1 cellular context compared by ENCODE assay signal in the genomic region with DNA sequence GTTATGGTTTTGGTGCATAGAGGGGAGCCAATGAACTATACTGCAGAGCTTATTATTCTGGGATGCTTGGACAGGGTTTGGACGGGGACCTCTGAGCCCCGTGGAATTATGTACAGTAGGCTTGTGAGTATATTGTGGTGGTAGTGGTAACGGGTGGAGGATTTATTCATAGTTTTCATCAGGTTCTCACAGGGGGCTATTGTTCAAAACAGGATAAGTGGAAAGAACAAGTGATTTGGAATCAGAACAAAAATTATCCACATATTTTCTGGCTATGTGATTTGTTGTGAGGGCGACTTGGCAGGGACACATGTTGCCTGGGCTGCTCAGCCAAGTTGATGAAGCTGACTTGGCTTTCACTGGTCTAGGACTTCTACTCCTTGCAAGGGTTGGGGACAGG.
TF ChIP-seq lines count a peak whose summit lies in the region.

No MANE protein-coding gene starts in this region.

TF ChIP-seq in liver, 16 proteins besides CTCF, POLR2A, EP300 and RAD21 (continued from another document):
- TF ChIP-seq, protein P1, sequence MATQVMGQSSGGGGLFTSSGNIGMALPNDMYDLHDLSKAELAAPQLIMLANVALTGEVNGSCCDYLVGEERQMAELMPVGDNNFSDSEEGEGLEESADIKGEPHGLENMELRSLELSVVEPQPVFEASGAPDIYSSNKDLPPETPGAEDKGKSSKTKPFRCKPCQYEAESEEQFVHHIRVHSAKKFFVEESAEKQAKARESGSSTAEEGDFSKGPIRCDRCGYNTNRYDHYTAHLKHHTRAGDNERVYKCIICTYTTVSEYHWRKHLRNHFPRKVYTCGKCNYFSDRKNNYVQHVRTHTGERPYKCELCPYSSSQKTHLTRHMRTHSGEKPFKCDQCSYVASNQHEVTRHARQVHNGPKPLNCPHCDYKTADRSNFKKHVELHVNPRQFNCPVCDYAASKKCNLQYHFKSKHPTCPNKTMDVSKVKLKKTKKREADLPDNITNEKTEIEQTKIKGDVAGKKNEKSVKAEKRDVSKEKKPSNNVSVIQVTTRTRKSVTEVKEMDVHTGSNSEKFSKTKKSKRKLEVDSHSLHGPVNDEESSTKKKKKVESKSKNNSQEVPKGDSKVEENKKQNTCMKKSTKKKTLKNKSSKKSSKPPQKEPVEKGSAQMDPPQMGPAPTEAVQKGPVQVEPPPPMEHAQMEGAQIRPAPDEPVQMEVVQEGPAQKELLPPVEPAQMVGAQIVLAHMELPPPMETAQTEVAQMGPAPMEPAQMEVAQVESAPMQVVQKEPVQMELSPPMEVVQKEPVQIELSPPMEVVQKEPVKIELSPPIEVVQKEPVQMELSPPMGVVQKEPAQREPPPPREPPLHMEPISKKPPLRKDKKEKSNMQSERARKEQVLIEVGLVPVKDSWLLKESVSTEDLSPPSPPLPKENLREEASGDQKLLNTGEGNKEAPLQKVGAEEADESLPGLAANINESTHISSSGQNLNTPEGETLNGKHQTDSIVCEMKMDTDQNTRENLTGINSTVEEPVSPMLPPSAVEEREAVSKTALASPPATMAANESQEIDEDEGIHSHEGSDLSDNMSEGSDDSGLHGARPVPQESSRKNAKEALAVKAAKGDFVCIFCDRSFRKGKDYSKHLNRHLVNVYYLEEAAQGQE (IDR thresholded peaks at IDR 0.05): no peak
- TF ChIP-seq RXRA (IDR thresholded peaks at IDR 0.05) (no peak), GABPA (IDR thresholded peaks at IDR 0.05 in 1 of 2, conservative IDR thresholded peaks at IDR 0.05 in 1 of 2) (no peak), YY1 (IDR thresholded peaks at IDR 0.05) (no peak), SP1 (IDR thresholded peaks at IDR 0.05) (no peak), EGR1 (IDR thresholded peaks at IDR 0.05; ENCODE audit: low read depth in 2 of 2) (no peak), NR2F2 (IDR thresholded peaks at IDR 0.05) (no peak), FOXA1 (IDR thresholded peaks at IDR 0.05) (no peak), JUND (IDR thresholded peaks at IDR 0.05) (no peak), FOXA2 (IDR thresholded peaks at IDR 0.05) (no peak)
- TF ChIP-seq, protein P2, sequence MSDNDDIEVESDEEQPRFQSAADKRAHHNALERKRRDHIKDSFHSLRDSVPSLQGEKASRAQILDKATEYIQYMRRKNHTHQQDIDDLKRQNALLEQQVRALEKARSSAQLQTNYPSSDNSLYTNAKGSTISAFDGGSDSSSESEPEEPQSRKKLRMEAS (IDR thresholded peaks at IDR 0.05): no peak
- TF ChIP-seq, protein P3, sequence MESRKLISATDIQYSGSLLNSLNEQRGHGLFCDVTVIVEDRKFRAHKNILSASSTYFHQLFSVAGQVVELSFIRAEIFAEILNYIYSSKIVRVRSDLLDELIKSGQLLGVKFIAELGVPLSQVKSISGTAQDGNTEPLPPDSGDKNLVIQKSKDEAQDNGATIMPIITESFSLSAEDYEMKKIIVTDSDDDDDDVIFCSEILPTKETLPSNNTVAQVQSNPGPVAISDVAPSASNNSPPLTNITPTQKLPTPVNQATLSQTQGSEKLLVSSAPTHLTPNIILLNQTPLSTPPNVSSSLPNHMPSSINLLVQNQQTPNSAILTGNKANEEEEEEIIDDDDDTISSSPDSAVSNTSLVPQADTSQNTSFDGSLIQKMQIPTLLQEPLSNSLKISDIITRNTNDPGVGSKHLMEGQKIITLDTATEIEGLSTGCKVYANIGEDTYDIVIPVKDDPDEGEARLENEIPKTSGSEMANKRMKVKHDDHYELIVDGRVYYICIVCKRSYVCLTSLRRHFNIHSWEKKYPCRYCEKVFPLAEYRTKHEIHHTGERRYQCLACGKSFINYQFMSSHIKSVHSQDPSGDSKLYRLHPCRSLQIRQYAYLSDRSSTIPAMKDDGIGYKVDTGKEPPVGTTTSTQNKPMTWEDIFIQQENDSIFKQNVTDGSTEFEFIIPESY (IDR thresholded peaks at IDR 0.05): no peak
